ENCODE assay signal across 22 cellular contexts in genomic region chr6:75397806-75398465, GRCh38.
DNase-seq lines count a peak whose midpoint lies in the region; ATAC-seq and TF ChIP-seq lines count a peak whose summit lies in the region.
"Had no signal": no experiment of that assay in that cellular context is flagged by ENCODE, and none has a peak within 500 bp of the region (broad histone marks: within the 10 kb centered on the region; RNA-seq: fewer than 3 reads in every experiment).

No MANE protein-coding gene starts in this region.

- no peak overlapping the region for H3K18ac ChIP-seq in mesendoderm (ENCODE audit: low read length)

- in situ Hi-C loops in HAP-1 (cut with MboI; ENCODE audit: low sequenced_read_pairs), result no loop called here

- H3K79me2 ChIP-seq in mesendoderm (ENCODE audit: control insufficient read depth, insufficient read depth, low read length), result no peaks in the 10 kb centered on the region
- H3K79me2 ChIP-seq: hepatocyte had no signal

- no peak overlapping the region for H3K4me3 ChIP-seq in cardiac fibroblast (replicated peaks in 1 of 2; ENCODE audit: low read depth in 2 of 2, low read length in 2 of 2)
- H3K4me3 ChIP-seq in mesendoderm (ENCODE audit: low read length), result no peak overlapping the region
- no peak overlapping the region for H3K4me3 ChIP-seq in HAP-1
- H3K4me3 ChIP-seq: BLaER1, hepatocyte, thoracic aorta had no signal

- H3K56ac ChIP-seq in mesendoderm (ENCODE audit: low read length), result no peak overlapping the region

- H2BK120ac ChIP-seq in mesendoderm (ENCODE audit: low read depth, low read length), result no peak overlapping the region

- no peak for TF ChIP-seq CTCF in cardiac fibroblast (IDR thresholded peaks at IDR 0.05; ENCODE audit: low read depth, low read length)

- H3K9me3 ChIP-seq in HAP-1, result no peaks in the 10 kb centered on the region
- H3K9me3 ChIP-seq: BLaER1, thoracic aorta had no signal

- no peak overlapping the region for H3K27ac ChIP-seq in mesendoderm (ENCODE audit: low read depth, low read length)
- H3K27ac ChIP-seq: 22Rv1, BLaER1, hepatocyte had no signal

- H2BK15ac ChIP-seq in mesendoderm (replicated peaks; ENCODE audit: low read depth), result peak overlapping the region; percentile 92

- H3K23ac ChIP-seq in mesendoderm (ENCODE audit: low read length), result no peak overlapping the region

- peak overlapping the region; percentile 76 for H4K8ac ChIP-seq in mesendoderm (ENCODE audit: low read depth, low read length)

- H3K4me2 ChIP-seq in mesendoderm (ENCODE audit: low read length), result no peak overlapping the region
- H3K4me2 ChIP-seq: BLaER1, hepatocyte had no signal

- H2BK5ac ChIP-seq in mesendoderm (ENCODE audit: low read length), result no peak overlapping the region

- no peak overlapping the region for H4K5ac ChIP-seq in mesendoderm (ENCODE audit: low read length)

- no peak for ATAC-seq in HG02840 (IDR thresholded peaks at IDR 0.05; ENCODE audit: low FRiP score, unreplicated experiment)
- ATAC-seq: activated CD4-positive, CD25-positive, alpha-beta regulatory T cell treated with anti-CD3 and anti-CD28 coated beads, Interleukin-2, amount 50 U/mL, for 24 hours; activated T-helper 17 cell treated with anti-CD3 and anti-CD28 coated beads, Interleukin-2, amount 50 U/mL, for 72 hours; stimulated activated effector memory CD8-positive, alpha-beta T cell treated with anti-CD3 and anti-CD28 coated beads, Interleukin-12 subunit alpha, Interleukin-12 subunit beta, amount 100 ng/mL, for 72 hours had no signal

- no peak overlapping the region for H3K4ac ChIP-seq in mesendoderm (ENCODE audit: low read depth, low read length)

- no peak overlapping the region for H3K9ac ChIP-seq in mesendoderm (ENCODE audit: low read length)
- H3K9ac ChIP-seq: BLaER1 had no signal

- WGBS in mesendoderm (ENCODE audit: extremely low coverage, insufficient coverage, low lambda C conversion rate), result no CpG with 5 or more reads among the region's 3 CpGs

- DNase-seq in NCI-H1092 treated with DMSO at 0.1 percent for 48 hours (lab: John Stamatoyannopoulos, UW), result peak; percentile 31
- DNase-seq in NCI-H1092 (lab: John Stamatoyannopoulos, UW), result no peak
- DNase-seq in HT1080 (ENCODE audit: low read depth), result peak; percentile 18
- peak; percentile 22 to 61 for DNase-seq in cardiac fibroblast (ENCODE audit: low read depth in 2 of 2)
- no peak for DNase-seq in mesendoderm
- no peak for DNase-seq in HUDEP-2 (lab: John Stamatoyannopoulos, UW; ENCODE audit: unreplicated experiment in 76 of 76)
- DNase-seq in HAP-1 (ENCODE audit: low spot score in 2 of 2), result no peak
- DNase-seq: Calu3; effector CD4-positive, alpha-beta T cell; NCI-H1930; NCI-H446 treated with DMSO at 0.1 percent for 48 hours; OCI-M1; retina; T-helper 9 cell had no signal

- H3K27me3 ChIP-seq in mesendoderm (ENCODE audit: insufficient read depth, low read length, poor library complexity), result no peaks in the 10 kb centered on the region
- no peaks in the 10 kb centered on the region for H3K27me3 ChIP-seq in HAP-1 (ENCODE audit: low read depth)
- H3K27me3 ChIP-seq: BLaER1, hepatocyte had no signal

- H3K4me1 ChIP-seq in mesendoderm (ENCODE audit: control insufficient read depth, low read depth, low read length) (no peaks in the 10 kb centered on the region), HAP-1 (peaks cover 14% of the 10 kb centered on the region)
- H3K4me1 ChIP-seq: BLaER1 had no signal

- H3K36me3 ChIP-seq in mesendoderm (ENCODE audit: control insufficient read depth, insufficient read depth, low read length) (no peaks in the 10 kb centered on the region), HAP-1 (replicated peaks) (no peaks in the 10 kb centered on the region)
- H3K36me3 ChIP-seq: BLaER1, thoracic aorta had no signal

- H2AK5ac ChIP-seq in mesendoderm (ENCODE audit: low read length), result no peak overlapping the region

- H3K79me1 ChIP-seq in mesendoderm (ENCODE audit: low read length), result no peaks in the 10 kb centered on the region

Comparison
In these comparisons a context has a peak if more than half of its experiments do, and no peak if none do; other contexts are left out.
1. DNase-seq: peak in NCI-H1092 treated with DMSO at 0.1 percent for 48 hours (single experiment), HT1080 (single experiment) and cardiac fibroblast (2 of 2); none in NCI-H1092 (single experiment), mesendoderm (single experiment), HUDEP-2 (0 of 76) and HAP-1 (0 of 2).